8 cellular contexts compared by ENCODE assay signal in genomic region chr4:40976343-40976742, GRCh38.
DNase-seq lines count a peak whose midpoint lies in the region; ATAC-seq and TF ChIP-seq lines count a peak whose summit lies in the region.

No MANE protein-coding gene starts in this region.

- no peaks in the 10 kb centered on the region for H3F3A ChIP-seq in MM.1S (ENCODE audit: insufficient read depth, low read length)
- 0 out of 2 replicates have a peak, but pooled peaks cover 16% of the 10 kb centered on the region for H3F3A ChIP-seq in SU-DHL-6 (ENCODE audit: insufficient read depth)
- H3F3A ChIP-seq in smooth muscle cell (ENCODE audit: low read depth), result no peaks in the 10 kb centered on the region

- no peaks in the 10 kb centered on the region for H3K9me3 ChIP-seq in MM.1S (replicated peaks; ENCODE audit: insufficient read depth, low read length)
- H3K9me3 ChIP-seq in SU-DHL-6 (ENCODE audit: insufficient read depth, low read length), result no peaks in the 10 kb centered on the region
- H3K9me3 ChIP-seq in smooth muscle cell (replicated peaks; ENCODE audit: low read depth), result no peaks in the 10 kb centered on the region

- DNase-seq in natural killer cell, result no peak
- no peak for DNase-seq in natural killer cell treated with Interleukin-12 subunit alpha and Interleukin-12 subunit beta and Interleukin-15 and Interleukin-18, amount 100 ng/mL, for 72 hours (ENCODE audit: low spot score)
- DNase-seq in MM.1S, result peak; percentile 67
- DNase-seq in glomerular visceral epithelial cell (ENCODE audit: extremely low spot score), result peak; percentile 69
- DNase-seq in smooth muscle cell (lab: John Stamatoyannopoulos, UW; ENCODE audit: unreplicated experiment), result no peak
- no peak for DNase-seq in MV-4-11 (lab: John Stamatoyannopoulos, UW)

- H4K20me1 ChIP-seq in MM.1S (ENCODE audit: insufficient read depth, low read length), result no peaks in the 10 kb centered on the region
- no peaks in the 10 kb centered on the region for H4K20me1 ChIP-seq in SU-DHL-6 (ENCODE audit: low read depth, low read length)
- H4K20me1 ChIP-seq in smooth muscle cell (ENCODE audit: low read depth), result no peaks in the 10 kb centered on the region

- H3K4me1 ChIP-seq in MM.1S (ENCODE audit: low read length) (no peaks in the 10 kb centered on the region), smooth muscle cell (ENCODE audit: low read depth) (no peaks in the 10 kb centered on the region)

- H3K4me2 ChIP-seq in MM.1S (ENCODE audit: low read depth, low read length) (no peak overlapping the region), SU-DHL-6 (ENCODE audit: low read depth, low read length, poor library complexity, severe bottlenecking) (no peak overlapping the region), smooth muscle cell (no peak overlapping the region)

- H2AFZ ChIP-seq in MM.1S (ENCODE audit: low read length) (no peak overlapping the region), SU-DHL-6 (ENCODE audit: low read depth, low read length, severe bottlenecking) (no peak overlapping the region), smooth muscle cell (ENCODE audit: low read depth) (no peak overlapping the region)

- TF ChIP-seq CTCF in natural killer cell (IDR thresholded peaks at IDR 0.05) (peak; percentile 19), MM.1S (IDR thresholded peaks at IDR 0.05; ENCODE audit: low read length) (peak; percentile 70), SU-DHL-6 (IDR thresholded peaks at IDR 0.05; ENCODE audit: insufficient read depth, low read length, poor library complexity, severe bottlenecking) (peak; percentile 77), smooth muscle cell (IDR thresholded peaks at IDR 0.05; ENCODE audit: borderline replicate concordance, insufficient read depth, poor library complexity, severe bottlenecking) (peak; percentile 75)

- no peaks in the 10 kb centered on the region for H3K9me3 Mint-ChIP-seq in natural killer cell
- H3K9me3 Mint-ChIP-seq in natural killer cell treated with Interleukin-12 subunit alpha and Interleukin-12 subunit beta and Interleukin-15 and Interleukin-18, amount 100 ng/mL, for 72 hours, result no peaks in the 10 kb centered on the region

- intact Hi-C loops in natural killer cell (cut with micrococcal nuclease), result no loop called here

- no peaks in the 10 kb centered on the region for H3K36me3 ChIP-seq in MM.1S (replicated peaks; ENCODE audit: insufficient read depth, low read length)
- H3K36me3 ChIP-seq in SU-DHL-6 (ENCODE audit: low read length), result no peaks in the 10 kb centered on the region
- H3K36me3 ChIP-seq in smooth muscle cell (ENCODE audit: low read depth), result no peaks in the 10 kb centered on the region

- no peak overlapping the region for H3K9ac ChIP-seq in MM.1S (ENCODE audit: low read length)
- no peak overlapping the region for H3K9ac ChIP-seq in SU-DHL-6 (ENCODE audit: low read length)
- no peak overlapping the region for H3K9ac ChIP-seq in smooth muscle cell (ENCODE audit: low read depth)

- H3K27ac ChIP-seq in MM.1S (ENCODE audit: low read length) (no peak overlapping the region), SU-DHL-6 (ENCODE audit: low read depth, low read length) (peak overlapping the region; percentile 68; the same call in 1 of the 2 replicates), smooth muscle cell (ENCODE audit: low read depth) (no peak overlapping the region)

- H3K9me2 ChIP-seq in MM.1S (replicated peaks; ENCODE audit: insufficient read depth, low read length) (no peaks in the 10 kb centered on the region), SU-DHL-6 (replicated peaks; ENCODE audit: insufficient read depth, low read length) (no peaks in the 10 kb centered on the region)

- no peaks in the 10 kb centered on the region for H3K4me1 Mint-ChIP-seq in natural killer cell
- H3K4me1 Mint-ChIP-seq in natural killer cell treated with Interleukin-12 subunit alpha and Interleukin-12 subunit beta and Interleukin-15 and Interleukin-18, amount 100 ng/mL, for 72 hours (ENCODE audit: low read depth in 2 of 2), result no peaks in the 10 kb centered on the region

- no peak for ATAC-seq in natural killer cell
- ATAC-seq in natural killer cell treated with Interleukin-12 subunit alpha and Interleukin-12 subunit beta and Interleukin-15 and Interleukin-18, amount 100 ng/mL, for 72 hours, result no peak
- ATAC-seq in HG03469 (IDR thresholded peaks at IDR 0.05; ENCODE audit: unreplicated experiment), result no peak

- H3K36me3 Mint-ChIP-seq in natural killer cell, result no peaks in the 10 kb centered on the region
- H3K36me3 Mint-ChIP-seq in natural killer cell treated with Interleukin-12 subunit alpha and Interleukin-12 subunit beta and Interleukin-15 and Interleukin-18, amount 100 ng/mL, for 72 hours, result no peaks in the 10 kb centered on the region

- H3K79me2 ChIP-seq in MM.1S (ENCODE audit: low read length) (no peaks in the 10 kb centered on the region), SU-DHL-6 (ENCODE audit: insufficient read depth, low read length) (no peaks in the 10 kb centered on the region), smooth muscle cell (ENCODE audit: low read depth) (no peaks in the 10 kb centered on the region)

- no peaks in the 10 kb centered on the region for H3K27me3 Mint-ChIP-seq in natural killer cell (ENCODE audit: low read depth in 2 of 2)
- peaks cover 0 to 14% of the 10 kb centered on the region in 2 donors for H3K27me3 Mint-ChIP-seq in natural killer cell treated with Interleukin-12 subunit alpha and Interleukin-12 subunit beta and Interleukin-15 and Interleukin-18, amount 100 ng/mL, for 72 hours

- no peak overlapping the region for H3K27ac Mint-ChIP-seq in natural killer cell
- no peak overlapping the region for H3K27ac Mint-ChIP-seq in natural killer cell treated with Interleukin-12 subunit alpha and Interleukin-12 subunit beta and Interleukin-15 and Interleukin-18, amount 100 ng/mL, for 72 hours

- H3K4me3 ChIP-seq in MM.1S (ENCODE audit: low read length) (no peak overlapping the region), SU-DHL-6 (ENCODE audit: insufficient read depth, low read length, poor library complexity, severe bottlenecking) (no peak overlapping the region), smooth muscle cell (no peak overlapping the region)

- H3K27me3 ChIP-seq in MM.1S (replicated peaks; ENCODE audit: insufficient read depth, low read length), result no peaks in the 10 kb centered on the region
- H3K27me3 ChIP-seq in SU-DHL-6 (ENCODE audit: low read length), result no peaks in the 10 kb centered on the region
- H3K27me3 ChIP-seq in smooth muscle cell (ENCODE audit: low read depth), result no peaks in the 10 kb centered on the region

- H3K4me3 Mint-ChIP-seq in natural killer cell, result no peak overlapping the region
- H3K4me3 Mint-ChIP-seq in natural killer cell treated with Interleukin-12 subunit alpha and Interleukin-12 subunit beta and Interleukin-15 and Interleukin-18, amount 100 ng/mL, for 72 hours, result no peak overlapping the region

Comparison
In these comparisons a context has a peak if more than half of its experiments do, and no peak if none do; other contexts are left out.
1. DNase-seq: peak in MM.1S (single experiment) and glomerular visceral epithelial cell (single experiment); none in natural killer cell (single experiment), natural killer cell treated with Interleukin-12 subunit alpha and Interleukin-12 subunit beta and Interleukin-15 and Interleukin-18, amount 100 ng/mL, for 72 hours (single experiment), smooth muscle cell (single experiment) and MV-4-11 (single experiment).
2. CTCF ChIP-seq: peak in every context shown above with its lines; median percentile 77 in SU-DHL-6; 75 in smooth muscle cell; 70 in MM.1S; 19 in natural killer cell.